Comparison of ENCODE assay signal across 31 cellular contexts in the genomic region with DNA sequence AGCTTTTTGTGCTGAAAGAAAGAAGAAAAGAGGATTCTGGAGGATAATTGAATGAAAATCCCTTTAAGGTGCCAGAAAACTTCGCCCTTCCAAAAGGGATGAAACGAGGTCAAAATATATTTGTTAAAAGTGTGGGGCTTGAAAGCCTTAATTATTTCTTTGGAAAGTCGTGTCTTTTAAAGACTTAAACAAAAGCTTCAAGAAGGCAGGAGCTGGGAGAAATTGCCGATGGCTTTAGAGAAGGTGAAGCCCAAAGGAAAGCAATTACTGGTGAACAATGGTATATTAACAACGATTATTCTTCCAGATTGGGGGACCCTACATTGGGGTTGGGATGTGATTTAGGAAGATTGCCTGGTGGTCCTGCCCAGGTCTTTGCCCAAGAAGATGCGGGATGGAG.
"Had no signal": no experiment of that assay in that cellular context is flagged by ENCODE, and none has a peak within 500 bp of the region (broad histone marks: within the 10 kb centered on the region; RNA-seq: fewer than 3 reads in every experiment).

No MANE protein-coding gene starts in this region.

- H3K4me3 Mint-ChIP-seq: activated CD4-positive, alpha-beta T cell treated with anti-CD3 and anti-CD28 coated beads, Interleukin-2, amount 10 ng/mL, durations not matched to agents 24 days and 14 days; activated CD8-positive, alpha-beta T cell treated with anti-CD3 and anti-CD28 coated beads for 36 hours; activated naive CD8-positive, alpha-beta T cell treated with anti-CD3 and anti-CD28 coated beads for 36 hours; activated T-cell treated with anti-CD3 and anti-CD28 coated beads, Interleukin-2, amount 50 U/mL, for 4 hours; activated T-helper 1 cell treated with anti-CD3 and anti-CD28 coated beads, Interleukin-12 subunit alpha, Interleukin-12 subunit beta, Interleukin-2, Interleukin-4 antibody, amounts not matched to agents 30 ng/mL and 10 ng/mL and 1 ng/mL, durations not matched to agents 14 hours and 24 hours and 36 hours; T-helper 1 cell treated with Interleukin-12 subunit alpha and Interleukin-12 subunit beta and Interleukin-4 antibody, amounts not matched to agents 30 μg/mL and 1 μg/mL, for 36 hours; T-helper 2 cell treated with Interferon-gamma antibody and Interleukin-4, amounts not matched to agents 5 μg/mL and 100 μg/mL, for 36 hours had no signal

- H3K4me3 ChIP-seq: breast epithelium, Peyer's patch, SJSA1 had no signal

- H3K36me3 ChIP-seq: breast epithelium, Peyer's patch, SJSA1 had no signal

- DNase-seq: activated CD4-positive, alpha-beta T cell treated with anti-CD3 and anti-CD28 coated beads, Interleukin-2, amount 10 ng/mL, durations not matched to agents 24 days and 14 days; activated CD4-positive, alpha-beta T cell treated with anti-CD3 and anti-CD28 coated beads, Interleukin-2, amount 50 U/mL, for 4 hours; activated CD8-positive, alpha-beta T cell treated with anti-CD3 and anti-CD28 coated beads for 36 hours; activated gamma-delta T cell treated with Interleukin-2 at 50 U/mL for 16 hours; activated naive CD4-positive, alpha-beta T cell treated with anti-CD3 and anti-CD28 coated beads, Interleukin-2, amount 50 U/mL, for 16 hours; activated naive CD8-positive, alpha-beta T cell treated with anti-CD3 and anti-CD28 coated beads for 36 hours; activated T-cell treated with anti-CD3 and anti-CD28 coated beads for 4 hours; activated T-cell treated with anti-CD3 and anti-CD28 coated beads, Interleukin-2, amount 50 U/mL, for 4 hours; amniotic stem cell; aorta; NCI-H1092 treated with DMSO at 0.1 percent for 48 hours; NCI-H1417; NCI-H146; NCI-H187; NCI-H2029 treated with DMSO at 0.1 percent for 48 hours; NCI-H2107; NCI-H510A; NCI-H526; NCI-H748 treated with DMSO at 0.1 percent for 48 hours; NK-92 treated with Interleukin-12 subunit alpha and Interleukin-12 subunit beta, amount 100 ng/mL, for 24 hours; PC-3; Peyer's patch; RPMI8226; SHP77 treated with DMSO at 0.1 percent for 48 hours; SK-N-SH had no signal

- H3K4me1 Mint-ChIP-seq: activated CD4-positive, alpha-beta T cell treated with anti-CD3 and anti-CD28 coated beads, Interleukin-2, amount 10 ng/mL, durations not matched to agents 24 days and 14 days; activated naive CD8-positive, alpha-beta T cell treated with anti-CD3 and anti-CD28 coated beads for 36 hours had no signal

- H3K4me2 ChIP-seq: KMS-11, SK-N-SH had no signal

- H3K27ac ChIP-seq: breast epithelium, KMS-11, Peyer's patch, SJSA1 had no signal

- H3K9me3 ChIP-seq: breast epithelium, Peyer's patch, SJSA1, SK-N-SH had no signal

- H3K4me1 ChIP-seq: breast epithelium, Peyer's patch, SJSA1 had no signal

- H3K27me3 ChIP-seq: breast epithelium, Peyer's patch, SJSA1 had no signal

- H3K9me3 Mint-ChIP-seq: activated CD4-positive, alpha-beta T cell treated with anti-CD3 and anti-CD28 coated beads, Interleukin-2, amount 10 ng/mL, durations not matched to agents 24 days and 14 days; activated CD8-positive, alpha-beta T cell treated with anti-CD3 and anti-CD28 coated beads for 36 hours; activated naive CD8-positive, alpha-beta T cell treated with anti-CD3 and anti-CD28 coated beads for 36 hours; activated T-cell treated with anti-CD3 and anti-CD28 coated beads, Interleukin-2, amount 50 U/mL, for 4 hours; activated T-helper 1 cell treated with anti-CD3 and anti-CD28 coated beads, Interleukin-12 subunit alpha, Interleukin-12 subunit beta, Interleukin-2, Interleukin-4 antibody, amounts not matched to agents 30 ng/mL and 10 ng/mL and 1 ng/mL, durations not matched to agents 14 hours and 24 hours and 36 hours; T-helper 1 cell treated with Interleukin-12 subunit alpha and Interleukin-12 subunit beta and Interleukin-4 antibody, amounts not matched to agents 30 μg/mL and 1 μg/mL, for 36 hours; T-helper 2 cell treated with Interferon-gamma antibody and Interleukin-4, amounts not matched to agents 5 μg/mL and 100 μg/mL, for 36 hours had no signal

- H3K9ac ChIP-seq: KMS-11, SK-N-SH had no signal

- H3K36me3 Mint-ChIP-seq: activated naive CD8-positive, alpha-beta T cell treated with anti-CD3 and anti-CD28 coated beads for 36 hours had no signal

- H3K27ac Mint-ChIP-seq: activated CD4-positive, alpha-beta T cell treated with anti-CD3 and anti-CD28 coated beads, Interleukin-2, amount 10 ng/mL, durations not matched to agents 24 days and 14 days; activated CD8-positive, alpha-beta T cell treated with anti-CD3 and anti-CD28 coated beads for 36 hours; activated naive CD8-positive, alpha-beta T cell treated with anti-CD3 and anti-CD28 coated beads for 36 hours; activated T-helper 1 cell treated with anti-CD3 and anti-CD28 coated beads, Interleukin-12 subunit alpha, Interleukin-12 subunit beta, Interleukin-2, Interleukin-4 antibody, amounts not matched to agents 30 ng/mL and 10 ng/mL and 1 ng/mL, durations not matched to agents 14 hours and 24 hours and 36 hours; T-helper 1 cell treated with Interleukin-12 subunit alpha and Interleukin-12 subunit beta and Interleukin-4 antibody, amounts not matched to agents 30 μg/mL and 1 μg/mL, for 36 hours; T-helper 2 cell treated with Interferon-gamma antibody and Interleukin-4, amounts not matched to agents 5 μg/mL and 100 μg/mL, for 36 hours had no signal
